ENCODE assay signal across 10 cellular contexts in the genomic region with DNA sequence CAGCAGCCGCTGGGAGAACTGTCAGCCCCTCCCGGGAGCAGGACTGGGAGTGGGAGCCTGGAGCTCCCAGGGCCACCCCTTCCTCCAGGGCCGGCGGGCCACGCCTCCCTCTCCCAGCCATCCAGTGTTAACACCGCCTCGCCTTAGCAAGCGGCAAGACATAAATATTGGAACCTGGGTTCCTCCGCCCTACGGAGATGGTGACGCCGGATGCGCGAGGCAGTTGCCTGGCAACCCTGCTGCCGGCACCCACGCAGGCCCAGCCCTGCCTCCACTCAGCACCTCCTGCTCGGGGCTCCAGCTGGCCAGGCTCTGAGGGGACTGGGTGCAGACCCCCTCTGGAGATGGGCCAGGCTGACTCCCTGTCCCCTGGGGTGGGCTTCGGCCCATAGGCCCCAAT. TPM values are rescaled to one million over a fixed set of nuclear protein-coding genes. Genes with fewer than 3 reads are reported as not detected.
DNase-seq lines count a peak whose midpoint lies in the region; ATAC-seq and TF ChIP-seq lines count a peak whose summit lies in the region.
"Had no signal": no experiment of that assay in that cellular context is flagged by ENCODE, and none has a peak within 500 bp of the region (broad histone marks: within the 10 kb centered on the region; RNA-seq: fewer than 3 reads in every experiment).

No MANE protein-coding gene starts in this region.

- no peaks in the 10 kb centered on the region for H3K36me3 ChIP-seq in mammary epithelial cell (ENCODE audit: insufficient read depth, low read length)

- POLR2A ChIA-PET in MCF 10A (lab: Yijun Ruan, JAX), result no interaction called here

- ATAC-seq in GM21717 (IDR thresholded peaks at IDR 0.05; ENCODE audit: unreplicated experiment) (no peak), GM21723 (IDR thresholded peaks at IDR 0.05; ENCODE audit: unreplicated experiment) (no peak)

- H3K9me3 ChIP-seq in mammary epithelial cell (replicated peaks; ENCODE audit: insufficient read depth, low read length), result no peaks in the 10 kb centered on the region

- no peak overlapping the region for H2AFZ ChIP-seq in mammary epithelial cell (ENCODE audit: low read depth, low read length)

- no TSS peak for BruUV-seq in MCF 10A (replicated peaks; lab: Mats Ljungman, UMichigan)
- no TSS peak for BruUV-seq in mammary epithelial cell (replicated peaks; lab: Mats Ljungman, UMichigan)

- H3K4me2 ChIP-seq in mammary epithelial cell (ENCODE audit: insufficient read depth, low read depth, low read length), result no peak overlapping the region

- H3K4me3 Mint-ChIP-seq in MCF 10A (ENCODE audit: unreplicated experiment), result no peak overlapping the region

- peaks cover 2% of the 10 kb centered on the region for H3K27me3 ChIP-seq in mammary epithelial cell (ENCODE audit: insufficient read depth, low read length)

- no peaks in the 10 kb centered on the region for H4K20me1 ChIP-seq in mammary epithelial cell (ENCODE audit: insufficient read depth, low read length)

- no peaks in the 10 kb centered on the region for H3K79me2 ChIP-seq in mammary epithelial cell (ENCODE audit: insufficient read depth, low read length)

- CTCF ChIA-PET in MCF 10A (lab: Yijun Ruan, JAX), result no interaction called here
- CTCF ChIA-PET in mammary epithelial cell (lab: Charles Lee; ENCODE audit: low non-redundant PET), result no interaction called here

- DNase-seq in MCF 10A (ENCODE audit: unreplicated experiment) (peak; percentile 7), mammary epithelial cell (no peak), SW480 (ENCODE audit: low spot score) (peak; percentile 51), hepatic stellate cell (ENCODE audit: low spot score) (peak; percentile 84), superior temporal gyrus (ENCODE audit: extremely low spot score) (peak; percentile 54), NCI-H774 (lab: John Stamatoyannopoulos, UW) (no peak)

- H3K27me3 Mint-ChIP-seq in MCF 10A (ENCODE audit: insufficient read depth, unreplicated experiment), result no peaks in the 10 kb centered on the region

- no peaks in the 10 kb centered on the region for H3K4me1 Mint-ChIP-seq in MCF 10A (ENCODE audit: insufficient read depth, unreplicated experiment)

- TF ChIP-seq CTCF in MCF 10A (IDR thresholded peaks at IDR 0.05; ENCODE audit: unreplicated experiment), result no peak
- no peak for TF ChIP-seq CTCF in mammary epithelial cell (conservative IDR thresholded peaks at IDR 0.05 in 1 of 2, IDR thresholded peaks at IDR 0.05 in 1 of 2; ENCODE audit: extremely low read depth in 1 of 2, insufficient read depth in 1 of 2, low read depth in 1 of 2, low read length in 2 of 2)

- no peaks in the 10 kb centered on the region for H3K36me3 Mint-ChIP-seq in MCF 10A (ENCODE audit: insufficient read depth, unreplicated experiment)

- no peak overlapping the region for H3K4me3 ChIP-seq in mammary epithelial cell (replicated peaks in 1 of 3; ENCODE audit: insufficient read depth in 1 of 3, low read depth in 2 of 3, low read length in 3 of 3)

- 10% methylated on average over 13 of the region's 18 CpGs for WGBS in mammary epithelial cell (ENCODE audit: low coverage, missing lambda C conversion rate)

- H3K27ac Mint-ChIP-seq in MCF 10A (ENCODE audit: low read depth, unreplicated experiment), result no peak overlapping the region

- in situ Hi-C loops in mammary epithelial cell (cut with MboI; ENCODE audit: low sequenced_read_pairs in 2 of 2), result no loop called here

- no peaks in the 10 kb centered on the region for H3K4me1 ChIP-seq in mammary epithelial cell (ENCODE audit: insufficient read depth, low read length)

- dilution Hi-C loops in mammary epithelial cell (cut with HindIII; ENCODE audit: low sequenced_read_pairs), result no loop called here

- intact Hi-C loops in MCF 10A (cut with micrococcal nuclease), result no loop called here
- intact Hi-C loops in mammary epithelial cell (cut with micrococcal nuclease), result no loop called here

- no peak overlapping the region for H3K9ac ChIP-seq in mammary epithelial cell (ENCODE audit: insufficient read depth, low read length)

- no peak overlapping the region for H3K27ac ChIP-seq in mammary epithelial cell (ENCODE audit: insufficient read depth, low read depth, low read length)

- H3K9me3 Mint-ChIP-seq in MCF 10A (ENCODE audit: unreplicated experiment), result no peaks in the 10 kb centered on the region

RNA-seq across cellular contexts. Expression of a gene that starts 27.4 kb away (rescaled TPM):
- total RNA-seq in MCF 10A (2022) (not detected in 2 replicates), mammary epithelial cell (not detected)
- polyA plus RNA-seq in mammary epithelial cell, result 0.01 TPM
- not detected for polyA minus RNA-seq in mammary epithelial cell

RNA-seq across cellular contexts. Expression of a gene that starts 29.4 kb away (rescaled TPM):
- not detected in 2 replicates for total RNA-seq in MCF 10A (2022)
- not detected for total RNA-seq in mammary epithelial cell
- not detected for polyA plus RNA-seq in mammary epithelial cell
- polyA minus RNA-seq in mammary epithelial cell, result not detected
- total RNA-seq: dermis microvascular lymphatic vessel endothelial cell, mononuclear cell had no signal

RNA-seq across cellular contexts. Expression of a gene that starts 52.9 kb away (rescaled TPM):
- total RNA-seq in MCF 10A (2022) (not detected in 2 replicates), mammary epithelial cell (not detected)
- not detected for polyA plus RNA-seq in mammary epithelial cell
- not detected for polyA minus RNA-seq in mammary epithelial cell
- total RNA-seq: mononuclear cell had no signal

Comparison
In these comparisons a context has a peak if more than half of its experiments do, and no peak if none do; other contexts are left out.
1. DNase-seq: peak in MCF 10A (single experiment), SW480 (single experiment), hepatic stellate cell (single experiment) and superior temporal gyrus (single experiment); none in mammary epithelial cell (single experiment) and NCI-H774 (single experiment).